In genomic region chr20:1184260-1184637, GRCh38 we compare ENCODE assay signal across 11 cellular contexts. TPM values are rescaled to one million over a fixed set of nuclear protein-coding genes. Genes with fewer than 3 reads are reported as not detected.
A peak's percentile ranks its signal among the peaks of the same experiment; 100 is the strongest.
DNase-seq lines count a peak whose midpoint lies in the region; ATAC-seq, FAIRE-seq and TF ChIP-seq lines count a peak whose summit lies in the region.
"Had no signal": no experiment of that assay in that cellular context is flagged by ENCODE, and none has a peak within 500 bp of the region (broad histone marks: within the 10 kb centered on the region; RNA-seq: fewer than 3 reads in every experiment).

No MANE protein-coding gene starts in this region.

- H3K27me3 ChIP-seq in endodermal cell (ENCODE audit: control insufficient read depth, insufficient read depth, low read length, poor library complexity, severe bottlenecking) (peaks cover 34% of the 10 kb centered on the region), pancreas (peaks cover 0 to 4% (median 0%) of the 10 kb centered on the region in 4 donors)

- H3K4me3 Mint-ChIP-seq in IgD-negative memory B cell (peak overlapping the region; percentile 9 to 87 (median 72)), endodermal cell (peak overlapping the region; percentile 62), neural crest cell (peak overlapping the region; percentile 84)

- H3K9ac ChIP-seq in endodermal cell (ENCODE audit: extremely low read depth, low read length, poor library complexity, severe bottlenecking) = no peak overlapping the region

- TF ChIP-seq CTCF in endodermal cell (conservative IDR thresholded peaks at IDR 0.05) (no peak), neural crest cell (conservative IDR thresholded peaks at IDR 0.05) (no peak), pancreas (IDR thresholded peaks at IDR 0.05) (no peak)

- H3K9me3 Mint-ChIP-seq in IgD-negative memory B cell = no peaks in the 10 kb centered on the region
- H3K9me3 Mint-ChIP-seq in endodermal cell = no peaks in the 10 kb centered on the region
- H3K9me3 Mint-ChIP-seq in neural crest cell = no peaks in the 10 kb centered on the region

- no peak for ATAC-seq in pancreas

- H3K9me3 ChIP-seq in endodermal cell (ENCODE audit: control insufficient read depth, low read length) (no peaks in the 10 kb centered on the region), pancreas (no peaks in the 10 kb centered on the region)

- 71% methylated on average over 13 of the region's 13 CpGs; no CpG with 5 or more reads in 1 of the 2 experiments for WGBS in endodermal cell (ENCODE audit: insufficient coverage in 1 of 2, insufficient read length in 1 of 2), 2 experiments
- WGBS in pancreas, 2 donors = 16 to 25% methylated on average over 13 of the region's 13 CpGs

- H3K4me1 ChIP-seq in endodermal cell (ENCODE audit: control insufficient read depth, insufficient read depth, low read length) = peaks cover 5% of the 10 kb centered on the region
- no peaks in the 10 kb centered on the region for H3K4me1 ChIP-seq in pancreas

- peaks cover 5% of the 10 kb centered on the region for H3K36me3 Mint-ChIP-seq in IgD-negative memory B cell
- peaks cover 3% of the 10 kb centered on the region for H3K36me3 Mint-ChIP-seq in endodermal cell (ENCODE audit: low read depth)
- no peaks in the 10 kb centered on the region for H3K36me3 Mint-ChIP-seq in neural crest cell (ENCODE audit: low read depth)

- H3K4me3 ChIP-seq in endodermal cell (ENCODE audit: low read length) (peak overlapping the region; percentile 45), pancreas (peak overlapping the region in 1 of 4 donors; percentile 57)

- H3K27ac Mint-ChIP-seq in IgD-negative memory B cell (peak overlapping the region in 1 of 3 donors; percentile 13), endodermal cell (no peak overlapping the region), neural crest cell (ENCODE audit: unreplicated experiment) (no peak overlapping the region)

- no peak for FAIRE-seq in pancreas (lab: Jason Lieb, UNC)

- H3K27ac ChIP-seq in endodermal cell (ENCODE audit: low read depth, low read length) (no peak overlapping the region), pancreas (no peak overlapping the region)

- H3K4me1 Mint-ChIP-seq in IgD-negative memory B cell (peaks cover 0 to 7% (median 0%) of the 10 kb centered on the region in 3 donors), endodermal cell (no peaks in the 10 kb centered on the region), neural crest cell (peaks cover 7% of the 10 kb centered on the region)

- DNase-seq in NCI-H146 (lab: John Stamatoyannopoulos, UW) = peak; percentile 39
- DNase-seq in NCI-H146 treated with DMSO at 0.1 percent for 48 hours (lab: John Stamatoyannopoulos, UW; ENCODE audit: unreplicated experiment) = no peak
- no peak for DNase-seq in endodermal cell
- DNase-seq in neural crest cell (ENCODE audit: low read depth, low spot score) = no peak
- no peak for DNase-seq in NCI-H2081 treated with DMSO at 0.1 percent for 48 hours (lab: John Stamatoyannopoulos, UW)
- no peak for DNase-seq in HK-2 (ENCODE audit: unreplicated experiment)
- DNase-seq in pancreas = no peak
- DNase-seq: activated CD4-positive, alpha-beta T cell treated with anti-CD3 and anti-CD28 coated beads for 4 hours; DND-41; NCI-H446 had no signal

- H3K36me3 ChIP-seq in endodermal cell (ENCODE audit: control insufficient read depth, insufficient read depth, low read length) (no peaks in the 10 kb centered on the region), pancreas (no peaks in the 10 kb centered on the region)

- H3K27me3 Mint-ChIP-seq in IgD-negative memory B cell (peaks cover 27% of the 10 kb centered on the region), endodermal cell (ENCODE audit: insufficient read depth) (peaks cover 38% of the 10 kb centered on the region), neural crest cell (ENCODE audit: low read depth) (peaks cover 39% of the 10 kb centered on the region)

- intact Hi-C loops in pancreas (cut with DNase I) = no loop called here

RNA-seq across cellular contexts. Expression of gene TMEM74B, which starts 0.5 kb away (rescaled TPM):
- polyA plus RNA-seq in IgD-negative memory B cell = 0.80 TPM
- 1 to 10 TPM; 3.1 to 4.3 TPM for total RNA-seq in endodermal cell
- 6.1 TPM for polyA plus RNA-seq in endodermal cell (2013, experiment 1 of 2)
- polyA plus RNA-seq in endodermal cell (2013, experiment 2 of 2) = 5.4 TPM
- total RNA-seq in neural crest cell = 2.7 and 3.3 TPM in 2 replicates
- 1 to 10 TPM in 1 of 6 donors, under 1 TPM in 5; 0.22 to 1.6 (median 0.59) TPM for total RNA-seq in pancreas
- polyA plus RNA-seq in pancreas = 10 to 100 TPM in 1 of 2 donors, 1 to 10 TPM in 1; 4.4 to 15.3 TPM

RNA-seq across cellular contexts. Expression of gene C20orf202, which starts 19.0 kb away (rescaled TPM):
- not detected for polyA plus RNA-seq in IgD-negative memory B cell
- total RNA-seq in endodermal cell = not detected
- polyA plus RNA-seq in endodermal cell (2013, experiment 1 of 2) = 0.14 TPM
- polyA plus RNA-seq in endodermal cell (2013, experiment 2 of 2) = not detected
- 0.18 and 0.23 TPM in 2 replicates for total RNA-seq in neural crest cell
- under 1 TPM in 3 of 6 donors, not detected in 3; 0.13 to 0.18 (median 0.14) TPM for total RNA-seq in pancreas
- polyA plus RNA-seq in pancreas = under 1 TPM in 1 of 2 donors, not detected in 1; 0.23 TPM

RNA-seq across cellular contexts. Expression of gene RAD21L1, which starts 41.6 kb away (rescaled TPM):
- polyA plus RNA-seq in IgD-negative memory B cell (not detected), pancreas (not detected)
- total RNA-seq in endodermal cell (1 to 10 TPM in 1 of 2 donors, not detected in 1; 1.4 TPM), neural crest cell (not detected in 2 replicates), pancreas (not detected)
- not detected for polyA plus RNA-seq in endodermal cell (2013, experiment 1 of 2)
- polyA plus RNA-seq in endodermal cell (2013, experiment 2 of 2) = not detected
